8 cellular contexts compared by ENCODE assay signal in the genomic region with DNA sequence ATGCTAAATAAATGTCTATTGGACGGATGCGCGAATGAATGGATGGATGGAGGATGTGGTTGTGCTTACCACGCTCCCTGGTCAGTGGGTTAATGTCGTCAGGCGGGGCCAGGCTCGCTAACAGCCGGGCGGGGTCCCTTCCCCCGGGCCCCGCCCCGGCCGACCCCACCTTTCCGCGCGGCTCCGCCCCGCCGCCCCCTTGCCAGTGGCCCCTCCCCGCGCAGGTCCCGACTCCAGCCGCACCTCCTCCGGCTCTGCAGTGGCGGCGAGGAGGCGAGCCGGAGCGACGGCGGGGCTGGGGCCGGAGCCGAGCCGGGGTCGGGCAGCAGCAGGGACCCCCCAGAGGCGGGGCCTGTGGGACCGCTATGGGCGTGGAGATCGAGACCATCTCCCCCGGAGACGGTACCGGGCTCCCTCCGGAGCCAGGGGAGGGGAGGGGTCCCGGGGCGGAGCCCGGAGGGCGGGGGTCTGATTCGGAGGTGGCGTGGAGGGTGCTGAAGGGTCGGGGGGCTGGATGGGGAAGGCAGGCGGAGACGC. TPM values are rescaled to one million over a fixed set of nuclear protein-coding genes. Genes with fewer than 3 reads are reported as not detected.
DNase-seq lines count a peak whose midpoint lies in the region; ATAC-seq and TF ChIP-seq lines count a peak whose summit lies in the region.

Gene FKBP1B (plus strand): TSS at position 257 of the 537 bp plus-strand sequence. CDS start 109 bp downstream, at position 366.

- H3K27me3 Mint-ChIP-seq in Caco-2 (ENCODE audit: insufficient read depth, unreplicated experiment): no peaks in the 10 kb centered on the region
- peaks cover 3 to 5% of the 10 kb centered on the region in 2 donors for H3K27me3 Mint-ChIP-seq in T-cell

- ATAC-seq in T-cell (replicated peaks in 1 of 4) (peak in 1 of 4 experiments; percentile 6), body of pancreas (peak; percentile 30), GM21619 (IDR thresholded peaks at IDR 0.05; ENCODE audit: unreplicated experiment) (no peak)

- DNase-seq in Caco-2 (peak; percentile 65 to 71), T-cell (peak in 26 of 34 experiments; percentile 8 to 51 (median 26)), body of pancreas (peak; percentile 50 to 76 (median 64)), NCI-H187 treated with DMSO at 0.1 percent for 48 hours (lab: John Stamatoyannopoulos, UW) (no peak)

- 0 to 1% methylated on average over 17 to 41 of the region's 52 CpGs for WGBS in body of pancreas, 2 donors

- H3K9me3 Mint-ChIP-seq in Caco-2 (ENCODE audit: unreplicated experiment) (no peaks in the 10 kb centered on the region), T-cell (no peaks in the 10 kb centered on the region)

- H3K4me1 Mint-ChIP-seq in Caco-2 (ENCODE audit: low read depth, unreplicated experiment): peaks cover 7% of the 10 kb centered on the region
- H3K4me1 Mint-ChIP-seq in T-cell: peaks cover 27 to 30% (median 29%) of the 10 kb centered on the region in 3 donors

- H3K4me3 Mint-ChIP-seq in Caco-2 (ENCODE audit: unreplicated experiment) (no peak within 1 kb of the TSS), T-cell (peak within 1 kb of the TSS in 1 of 3 donors; percentile 85)

- intact Hi-C loops in Caco-2 (cut with micrococcal nuclease; ENCODE audit: unreplicated experiment) (no loop called here), body of pancreas (cut with DNase I) (no loop called here)

- H3K4me1 ChIP-seq in Caco-2: peaks cover 4% of the 10 kb centered on the region; the same call in 1 of the 2 replicates
- H3K4me1 ChIP-seq in body of pancreas: peaks cover 33% of the 10 kb centered on the region
- H3K4me1 ChIP-seq in iPS-20b (ENCODE audit: insufficient read depth, low read length): peaks cover 14% of the 10 kb centered on the region; the same call in 1 of the 2 replicates
- H3K4me1 ChIP-seq in skeletal muscle tissue (ENCODE audit: control insufficient read depth in 3 of 3, insufficient read depth in 3 of 3, low read length in 3 of 3): peaks cover 9 to 22% (median 21%) of the 10 kb centered on the region in 3 donors

- CTCF ChIA-PET in Caco-2 (lab: Charles Lee) (interaction anchor here (1.6 kb wide), 1 partner anchor 27 kb away, joined by 10 read pairs; the partner anchor contains the start of gene SF3B6), T-cell (lab: Charles Lee) (interaction anchor here (0.8 to 1.2 kb wide), 5 partner anchors 27 to 225 kb away, joined by 3 to 4 read pairs (median 3); partner anchors contain the start of gene SF3B6 (in 1 of the 2))

- H3K4me3 ChIP-seq in Caco-2 (ENCODE audit: low read depth, low read length): peak within 1 kb of the TSS; percentile 42
- peak within 1 kb of the TSS; percentile 65 to 93 for H3K4me3 ChIP-seq in body of pancreas
- H3K4me3 ChIP-seq in iPS-20b (ENCODE audit: low read length): peak within 1 kb of the TSS; percentile 70
- H3K4me3 ChIP-seq in skeletal muscle tissue (ENCODE audit: low read length in 3 of 3): peak within 1 kb of the TSS; percentile 67 to 75 (median 71)

- H3K27me3 ChIP-seq in Caco-2 (replicated peaks; ENCODE audit: control insufficient read depth, insufficient read depth, low read length) (no peaks in the 10 kb centered on the region), body of pancreas (no peaks in the 10 kb centered on the region), iPS-20b (ENCODE audit: insufficient read depth, low read length) (peaks cover 5% of the 10 kb centered on the region; the same call in 1 of the 2 replicates), skeletal muscle tissue (ENCODE audit: control insufficient read depth in 3 of 3, insufficient read depth in 3 of 3, low read length in 3 of 3) (peaks cover 0 to 11% (median 5%) of the 10 kb centered on the region in 3 donors)

- TF ChIP-seq RAD21 in Ishikawa (IDR thresholded peaks at IDR 0.05; ENCODE audit: low read depth): no peak

- H3K9ac ChIP-seq in iPS-20b (ENCODE audit: low read depth, low read length) (peak within 1 kb of the TSS; percentile 56; the same call in 1 of the 2 replicates), skeletal muscle tissue (ENCODE audit: low read depth in 1 of 3, low read length in 3 of 3) (peak within 1 kb of the TSS in 2 of 3 donors; percentile 64 to 75)

- H3K27ac Mint-ChIP-seq in Caco-2 (ENCODE audit: unreplicated experiment): no peak within 1 kb of the TSS
- H3K27ac Mint-ChIP-seq in T-cell: no peak within 1 kb of the TSS

- no peak for TF ChIP-seq EP300 in Ishikawa (IDR thresholded peaks at IDR 0.05; ENCODE audit: borderline replicate concordance)

- H3K36me3 Mint-ChIP-seq in Caco-2 (ENCODE audit: insufficient read depth, unreplicated experiment): no peaks in the 10 kb centered on the region
- no peaks in the 10 kb centered on the region for H3K36me3 Mint-ChIP-seq in T-cell

- TF ChIP-seq POLR2A in body of pancreas (IDR thresholded peaks at IDR 0.05): peak; percentile 17 to 53 (median 23)

- H3K9me3 ChIP-seq in Caco-2 (no peaks in the 10 kb centered on the region), body of pancreas (no peaks in the 10 kb centered on the region), iPS-20b (ENCODE audit: insufficient read depth, low read depth, low read length) (no peaks in the 10 kb centered on the region), skeletal muscle tissue (ENCODE audit: control insufficient read depth in 3 of 3, low read length in 3 of 3) (no peaks in the 10 kb centered on the region)

- POLR2A ChIA-PET in Caco-2 (lab: Charles Lee) (no interaction called here), T-cell (lab: Charles Lee) (interaction anchor here in 1 of 2 donors (1.1 kb wide), 1 partner anchor 27 kb away, joined by 3 read pairs; no protein-coding TSS in a partner anchor)

- BruUV-seq in Caco-2 (replicated peaks; lab: Mats Ljungman, UMichigan): no TSS peak

- H3K36me3 ChIP-seq in Caco-2 (ENCODE audit: control insufficient read depth, insufficient read depth, low read length) (no peaks in the 10 kb centered on the region), body of pancreas (replicated peaks in 1 of 2; ENCODE audit: insufficient read depth in 1 of 2, low read depth in 2 of 2) (no peaks in the 10 kb centered on the region), iPS-20b (ENCODE audit: insufficient read depth, low read depth, low read length) (peaks cover 5% of the 10 kb centered on the region; the same call in 1 of the 2 replicates), skeletal muscle tissue (ENCODE audit: control insufficient read depth in 3 of 3, insufficient read depth in 3 of 3, low read length in 3 of 3) (no peaks in the 10 kb centered on the region)

- H3K27ac ChIP-seq in body of pancreas (peak within 1 kb of the TSS in 3 of 4 donors; percentile 23 to 58 (median 45)), iPS-20b (ENCODE audit: low read length) (no peak within 1 kb of the TSS), skeletal muscle tissue (ENCODE audit: low read depth, low read length) (no peak within 1 kb of the TSS)

- TF ChIP-seq CTCF in Caco-2 (IDR thresholded peaks at IDR 0.05; ENCODE audit: insufficient read depth in 1 of 2, low read depth in 1 of 2, low read length in 1 of 2, severe bottlenecking in 1 of 2, unreplicated experiment in 1 of 2) (no peak), body of pancreas (IDR thresholded peaks at IDR 0.05) (no peak)

TF ChIP-seq in Ishikawa, 13 proteins besides CTCF, POLR2A, EP300 and RAD21:
- TF ChIP-seq YY1 (IDR thresholded peaks at IDR 0.05; ENCODE audit: low read depth) (0 out of 2 replicates have a peak, but pooled peaks have one; percentile 21), CREB1 (IDR thresholded peaks at IDR 0.05; ENCODE audit: low read depth) (no peak), TAF1 (IDR thresholded peaks at IDR 0.05; ENCODE audit: low read depth) (peak; percentile 74)

RNA-seq across cellular contexts. Expression of gene FKBP1B, which starts in this region (rescaled TPM):
- total RNA-seq in Caco-2 (2022) (3.2 and 3.7 TPM in 2 replicates), T-cell (1 to 10 TPM; 1.2 to 1.5 (median 1.2) TPM), body of pancreas (10 to 100 TPM; 10.5 to 12.7 TPM), skeletal muscle tissue (1.6 TPM)

Comparison
In these comparisons a context has a peak if more than half of its experiments do, and no peak if none do; other contexts are left out.
1. H3K27ac ChIP-seq: peak in body of pancreas (3 of 4); none in iPS-20b (single experiment) and skeletal muscle tissue (single experiment).
2. Peak in every context shown above with its lines, with median percentiles within 50 percentile points of each other: H3K4me3 ChIP-seq.